ENCODE assay signal across 1 cellular context in genomic region chr3:119543147-119543546, GRCh38.
TF ChIP-seq lines count a peak whose summit lies in the region.

No MANE protein-coding gene starts in this region.

TF ChIP-seq in GM12878, 131 proteins besides CTCF, POLR2A, EP300 and RAD21:
- TF ChIP-seq MYB (IDR thresholded peaks at IDR 0.05; ENCODE audit: borderline replicate concordance, low read depth, low read length), result no peak
- TF ChIP-seq, protein P1, sequence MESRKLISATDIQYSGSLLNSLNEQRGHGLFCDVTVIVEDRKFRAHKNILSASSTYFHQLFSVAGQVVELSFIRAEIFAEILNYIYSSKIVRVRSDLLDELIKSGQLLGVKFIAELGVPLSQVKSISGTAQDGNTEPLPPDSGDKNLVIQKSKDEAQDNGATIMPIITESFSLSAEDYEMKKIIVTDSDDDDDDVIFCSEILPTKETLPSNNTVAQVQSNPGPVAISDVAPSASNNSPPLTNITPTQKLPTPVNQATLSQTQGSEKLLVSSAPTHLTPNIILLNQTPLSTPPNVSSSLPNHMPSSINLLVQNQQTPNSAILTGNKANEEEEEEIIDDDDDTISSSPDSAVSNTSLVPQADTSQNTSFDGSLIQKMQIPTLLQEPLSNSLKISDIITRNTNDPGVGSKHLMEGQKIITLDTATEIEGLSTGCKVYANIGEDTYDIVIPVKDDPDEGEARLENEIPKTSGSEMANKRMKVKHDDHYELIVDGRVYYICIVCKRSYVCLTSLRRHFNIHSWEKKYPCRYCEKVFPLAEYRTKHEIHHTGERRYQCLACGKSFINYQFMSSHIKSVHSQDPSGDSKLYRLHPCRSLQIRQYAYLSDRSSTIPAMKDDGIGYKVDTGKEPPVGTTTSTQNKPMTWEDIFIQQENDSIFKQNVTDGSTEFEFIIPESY (IDR thresholded peaks at IDR 0.05), result peak; percentile 74
- TF ChIP-seq, protein P2, sequence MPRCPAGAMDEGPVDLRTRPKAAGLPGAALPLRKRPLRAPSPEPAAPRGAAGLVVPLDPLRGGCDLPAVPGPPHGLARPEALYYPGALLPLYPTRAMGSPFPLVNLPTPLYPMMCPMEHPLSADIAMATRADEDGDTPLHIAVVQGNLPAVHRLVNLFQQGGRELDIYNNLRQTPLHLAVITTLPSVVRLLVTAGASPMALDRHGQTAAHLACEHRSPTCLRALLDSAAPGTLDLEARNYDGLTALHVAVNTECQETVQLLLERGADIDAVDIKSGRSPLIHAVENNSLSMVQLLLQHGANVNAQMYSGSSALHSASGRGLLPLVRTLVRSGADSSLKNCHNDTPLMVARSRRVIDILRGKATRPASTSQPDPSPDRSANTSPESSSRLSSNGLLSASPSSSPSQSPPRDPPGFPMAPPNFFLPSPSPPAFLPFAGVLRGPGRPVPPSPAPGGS (IDR thresholded peaks at IDR 0.05; ENCODE audit: borderline replicate concordance, insufficient read depth, low read depth, low read length, poor library complexity, severe bottlenecking), result peak; percentile 32
